ENCODE assay signal across 8 cellular contexts in the genomic region with DNA sequence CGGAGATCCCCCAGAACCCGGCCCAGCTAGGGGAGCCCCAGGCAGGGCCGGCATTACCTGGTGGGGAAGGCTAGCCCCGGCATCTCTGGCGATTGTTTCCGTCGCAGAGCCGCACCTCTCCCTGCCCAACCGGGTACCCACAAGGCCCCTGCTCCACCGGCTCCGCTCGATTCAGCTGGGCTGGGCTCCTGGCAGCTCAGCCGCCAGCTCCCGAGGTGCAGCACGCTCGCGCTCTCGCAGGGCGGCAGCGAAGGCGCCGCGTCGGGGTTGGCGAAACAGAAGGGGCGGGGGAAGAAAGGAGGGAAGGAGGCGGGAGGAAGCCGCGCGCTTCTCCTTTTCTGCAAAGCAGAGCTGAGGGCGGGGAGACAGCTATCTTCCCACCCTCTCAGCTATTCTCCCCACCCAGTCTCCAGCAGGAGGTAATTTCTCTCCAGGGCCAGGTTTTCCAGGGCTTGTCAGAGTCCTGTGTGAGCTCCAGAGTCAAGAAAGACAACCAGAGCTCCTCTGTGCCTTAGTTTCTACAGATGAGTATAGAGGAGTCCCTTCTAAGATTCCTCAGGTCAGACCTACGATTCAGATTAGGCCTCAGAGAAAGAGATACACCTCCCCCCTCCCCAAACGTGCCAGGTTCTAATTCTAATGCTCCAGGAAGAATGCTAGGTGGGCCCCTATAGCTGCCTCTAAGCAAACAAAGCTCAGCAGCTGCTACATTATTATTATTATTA.
DNase-seq lines count a peak whose midpoint lies in the region; ATAC-seq and TF ChIP-seq lines count a peak whose summit lies in the region.

No MANE protein-coding gene starts in this region.

- peaks cover 2% of the 10 kb centered on the region for H3K79me2 ChIP-seq in trophoblast cell (ENCODE audit: control insufficient read depth, insufficient read depth, low read length, poor library complexity)

- peak overlapping the region; percentile 69 for H3K4me3 ChIP-seq in trophoblast cell (ENCODE audit: low read depth, low read length)
- H3K4me3 ChIP-seq in tibial nerve: peak overlapping the region; percentile 28 to 61 (median 41)

- H3K4me3 Mint-ChIP-seq in activated naive CD8-positive, alpha-beta T cell treated with anti-CD3 and anti-CD28 coated beads, Interleukin-2, amount 10 ng/mL, durations not matched to agents 7 days and 5 days: peak overlapping the region; percentile 95

- in situ Hi-C loops in Caki2 (cut with HindIII; ENCODE audit: low pct_unique_long_range_greater_than_20kb, low sequenced_read_pairs): no loop called here

- POLR2A ChIA-PET in activated naive CD8-positive, alpha-beta T cell treated with anti-CD3 and anti-CD28 coated beads, Interleukin-2, amount 10 ng/mL, durations not matched to agents 7 days and 5 days (lab: Charles Lee): interaction anchor here (0.6 to 1.8 kb wide), 5 partner anchors 59 to 578 kb away, joined by 3 to 14 read pairs (median 6); a partner anchor contains a TSS

- H3K4me1 Mint-ChIP-seq in activated naive CD8-positive, alpha-beta T cell treated with anti-CD3 and anti-CD28 coated beads, Interleukin-2, amount 10 ng/mL, durations not matched to agents 7 days and 5 days: peaks cover 49% of the 10 kb centered on the region

- H3K18ac ChIP-seq in trophoblast cell (ENCODE audit: low read length): no peak overlapping the region

- intact Hi-C loops in cardiac septum (cut with DNase I): no loop called here

- H3K9me3 ChIP-seq in trophoblast cell (ENCODE audit: insufficient read depth, low read depth, low read length) (no peaks in the 10 kb centered on the region), tibial nerve (no peaks in the 10 kb centered on the region)

- peak overlapping the region; percentile 79 for H3K9ac ChIP-seq in trophoblast cell (ENCODE audit: low read length)

- H3K14ac ChIP-seq in trophoblast cell (ENCODE audit: low read length): peak overlapping the region; percentile 20

- H3K4me1 ChIP-seq in trophoblast cell (ENCODE audit: control insufficient read depth in 1 of 2, insufficient read depth in 2 of 2, low read length in 2 of 2): peaks cover 10 to 16% of the 10 kb centered on the region in 2 experiments
- peaks cover 0 to 23% (median 8%) of the 10 kb centered on the region in 4 donors for H3K4me1 ChIP-seq in tibial nerve

- TF ChIP-seq CTCF in GM20000 (IDR thresholded peaks at IDR 0.05; ENCODE audit: extremely low read depth, missing control alignments): no peak
- peak in 1 of 5 experiments; percentile 23 for TF ChIP-seq CTCF in tibial nerve (IDR thresholded peaks at IDR 0.05)

- H3K79me1 ChIP-seq in trophoblast cell (ENCODE audit: low read length): peaks cover 4% of the 10 kb centered on the region

- H3K27ac ChIP-seq in trophoblast cell (ENCODE audit: low read depth, low read length) (no peak overlapping the region), tibial nerve (peak overlapping the region; percentile 43 to 77 (median 70))

- DNase-seq in Caki2 (ENCODE audit: low read depth): peak; percentile 88
- DNase-seq in GM20000 (ENCODE audit: low spot score): peak; percentile 80
- DNase-seq in HT-29 (ENCODE audit: low spot score): peak; percentile 94
- peak; percentile 88 for DNase-seq in SKM-1 treated with dmso at 0.1 percent for 144 hours (lab: John Stamatoyannopoulos, UW; ENCODE audit: unreplicated experiment)
- DNase-seq in activated naive CD8-positive, alpha-beta T cell treated with anti-CD3 and anti-CD28 coated beads, Interleukin-2, amount 10 ng/mL, durations not matched to agents 7 days and 5 days: peak; percentile 83
- peak; percentile 95 for DNase-seq in cardiac septum (ENCODE audit: low spot score)
- DNase-seq in trophoblast cell: peak; percentile 53 to 75
- peak; percentile 61 to 66 for DNase-seq in tibial nerve (ENCODE audit: low spot score in 2 of 2)

- no peaks in the 10 kb centered on the region for H3K27me3 Mint-ChIP-seq in activated naive CD8-positive, alpha-beta T cell treated with anti-CD3 and anti-CD28 coated beads, Interleukin-2, amount 10 ng/mL, durations not matched to agents 7 days and 5 days

- no peaks in the 10 kb centered on the region for H3K27me3 ChIP-seq in trophoblast cell (ENCODE audit: insufficient read depth, low read length)
- no peaks in the 10 kb centered on the region for H3K27me3 ChIP-seq in tibial nerve

- H4K12ac ChIP-seq in trophoblast cell (ENCODE audit: low read depth, low read length): peak overlapping the region; percentile 66

- no peak overlapping the region for H2AK5ac ChIP-seq in trophoblast cell (ENCODE audit: low read length)

- no peak overlapping the region for H3K23ac ChIP-seq in trophoblast cell (ENCODE audit: low read length)

- H4K91ac ChIP-seq in trophoblast cell (ENCODE audit: low read depth, low read length): no peak overlapping the region

- no peak overlapping the region for H2BK12ac ChIP-seq in trophoblast cell (ENCODE audit: low read length)

- peak in 1 of 2 donors; percentile 41 for TF ChIP-seq EP300 in tibial nerve (IDR thresholded peaks at IDR 0.05)

- H3K27ac Mint-ChIP-seq in activated naive CD8-positive, alpha-beta T cell treated with anti-CD3 and anti-CD28 coated beads, Interleukin-2, amount 10 ng/mL, durations not matched to agents 7 days and 5 days: peak overlapping the region; percentile 93

- WGBS in trophoblast cell (ENCODE audit: extremely low coverage, insufficient coverage, insufficient read length): no CpG with 5 or more reads among the region's 33 CpGs
- WGBS in tibial nerve, 2 donors: 3 to 4% methylated on average over 26 to 32 of the region's 33 CpGs

- peaks cover 21% of the 10 kb centered on the region for H3K36me3 Mint-ChIP-seq in activated naive CD8-positive, alpha-beta T cell treated with anti-CD3 and anti-CD28 coated beads, Interleukin-2, amount 10 ng/mL, durations not matched to agents 7 days and 5 days

- no peaks in the 10 kb centered on the region for H3K36me3 ChIP-seq in trophoblast cell (ENCODE audit: control insufficient read depth in 1 of 2, insufficient read depth in 2 of 2, low read length in 2 of 2)
- H3K36me3 ChIP-seq in tibial nerve: no peaks in the 10 kb centered on the region

- no peak overlapping the region for H2BK5ac ChIP-seq in trophoblast cell (ENCODE audit: low read depth, low read length, poor library complexity)

- ATAC-seq in activated naive CD8-positive, alpha-beta T cell treated with anti-CD3 and anti-CD28 coated beads, Interleukin-2, amount 10 ng/mL, durations not matched to agents 7 days and 5 days (ENCODE audit: low read depth): peak; percentile 97

- H3K9me3 Mint-ChIP-seq in activated naive CD8-positive, alpha-beta T cell treated with anti-CD3 and anti-CD28 coated beads, Interleukin-2, amount 10 ng/mL, durations not matched to agents 7 days and 5 days: no peaks in the 10 kb centered on the region

- peak overlapping the region; percentile 50 for H2AFZ ChIP-seq in trophoblast cell (ENCODE audit: insufficient read depth, low read length, poor library complexity)

- no peak overlapping the region for H2BK120ac ChIP-seq in trophoblast cell (ENCODE audit: insufficient read depth, low read length, poor library complexity)

- peak overlapping the region; percentile 79 for H3K4me2 ChIP-seq in trophoblast cell (ENCODE audit: low read length)

- peak overlapping the region; percentile 73 for H4K8ac ChIP-seq in trophoblast cell (ENCODE audit: low read depth, low read length)

- no peak overlapping the region for H3K4ac ChIP-seq in trophoblast cell (ENCODE audit: low read depth, low read length)

- no peak for TF ChIP-seq POLR2A in tibial nerve (IDR thresholded peaks at IDR 0.05)
